In the genomic region with DNA sequence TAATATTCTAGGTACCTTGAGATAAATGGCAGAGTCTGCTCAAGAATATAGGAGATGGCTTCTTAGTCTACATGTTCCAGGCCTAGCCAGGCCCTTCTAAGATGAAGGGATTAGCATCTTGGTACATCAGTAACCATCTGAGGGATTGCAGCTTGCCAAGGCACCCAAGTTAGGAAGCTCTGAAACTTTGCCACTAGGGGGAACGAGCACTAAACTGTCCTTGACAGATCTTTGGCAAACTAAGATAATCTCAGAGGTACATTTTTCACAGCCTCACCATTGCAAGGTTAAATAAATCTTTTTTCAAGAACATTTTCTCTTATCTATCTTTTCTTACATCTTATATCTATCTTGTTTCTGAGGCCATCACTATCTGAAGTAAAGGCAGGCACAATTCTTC, we compare ENCODE assay signal across 9 cellular contexts.
A peak's percentile ranks its signal among the peaks of the same experiment; 100 is the strongest.
DNase-seq lines count a peak whose midpoint lies in the region; ATAC-seq and TF ChIP-seq lines count a peak whose summit lies in the region.
"Had no signal": no experiment of that assay in that cellular context is flagged by ENCODE, and none has a peak within 500 bp of the region (broad histone marks: within the 10 kb centered on the region; RNA-seq: fewer than 3 reads in every experiment).

No MANE protein-coding gene starts in this region.

- DNase-seq in AG08396 (ENCODE audit: low spot score) (peak; percentile 3), RKO (ENCODE audit: low spot score) (peak; percentile 38), foreskin melanocyte (peak; percentile 10), epidermal melanocyte (ENCODE audit: insufficient read length, low spot score) (no peak)
- DNase-seq: NCI-H1436 treated with DMSO at 0.1 percent for 48 hours had no signal

- 0 out of 2 replicates have a peak, but pooled peaks have one; percentile 14 for TF ChIP-seq CTCF in GM12875 (IDR thresholded peaks at IDR 0.05; ENCODE audit: borderline replicate concordance, insufficient read depth, low read depth, low read length)

- no peak overlapping the region for H3K4me3 ChIP-seq in GM12875 (ENCODE audit: low read depth, low read length)

- ATAC-seq in HG03342 (IDR thresholded peaks at IDR 0.05; ENCODE audit: unreplicated experiment) (no peak), HG03460 (IDR thresholded peaks at IDR 0.05; ENCODE audit: unreplicated experiment) (no peak), HG03025 (IDR thresholded peaks at IDR 0.05; ENCODE audit: low FRiP score, unreplicated experiment) (no peak)
